Comparison of ENCODE assay signal across 30 cellular contexts in genomic region chr3:105880681-105881290, GRCh38.
"Had no signal": no experiment of that assay in that cellular context is flagged by ENCODE, and none has a peak within 500 bp of the region (broad histone marks: within the 10 kb centered on the region; RNA-seq: fewer than 3 reads in every experiment).

No MANE protein-coding gene starts in this region.

- DNase-seq: activated CD4-positive, alpha-beta memory T cell treated with anti-CD3 and anti-CD28 coated beads, Interleukin-2, amount 10 ng/mL, durations not matched to agents 7 days and 5 days; activated CD4-positive, alpha-beta T cell treated with anti-CD3 and anti-CD28 coated beads for 36 hours; activated CD4-positive, alpha-beta T cell treated with anti-CD3 and anti-CD28 coated beads, Interleukin-2, amount 10 ng/mL, durations not matched to agents 24 days and 14 days; activated CD4-positive, CD25-positive, alpha-beta regulatory T cell; activated CD4-positive, CD25-positive, alpha-beta regulatory T cell treated with anti-CD3 and anti-CD28 coated beads, Interleukin-2, amount 50 U/mL, for 72 hours; activated CD8-positive, alpha-beta memory T cell treated with anti-CD3 and anti-CD28 coated beads, Interleukin-2, amount 50 U/mL, for 48 hours; activated gamma-delta T cell; activated naive CD4-positive, alpha-beta T cell; activated naive CD4-positive, alpha-beta T cell treated with anti-CD3 and anti-CD28 coated beads, Interleukin-2, amount 10 ng/mL, durations not matched to agents 7 days and 5 days; activated naive CD8-positive, alpha-beta T cell treated with anti-CD3 and anti-CD28 coated beads, Interleukin-2, amount 10 ng/mL, durations not matched to agents 7 days and 5 days; activated T-cell treated with anti-CD3 and anti-CD28 coated beads for 4 hours; activated T-cell treated with anti-CD3 and anti-CD28 coated beads, Interleukin-2, amount 50 U/mL, for 24 hours; activated T-cell treated with anti-CD3 and anti-CD28 coated beads, Interleukin-2, amount 50 U/mL, for 72 hours; amniotic stem cell; anterior cingulate cortex; brain microvascular endothelial cell; cortex of kidney; effector CD8-positive, alpha-beta T cell; esophagus squamous epithelium; foreskin fibroblast; head of caudate nucleus; T-helper 1 cell; T-helper 17 cell had no signal

- H3K36me3 ChIP-seq: brain microvascular endothelial cell, esophagus squamous epithelium had no signal

- H3K27ac ChIP-seq: brain microvascular endothelial cell, epithelial cell of prostate, esophagus squamous epithelium had no signal

- H3K9me3 ChIP-seq: esophagus squamous epithelium had no signal

- H3K4me3 ChIP-seq: esophagus squamous epithelium had no signal

- H3K27me3 ChIP-seq: brain microvascular endothelial cell, esophagus squamous epithelium had no signal

- FAIRE-seq: astrocyte, bronchial epithelial cell, colon, endometrium, endothelial cell of umbilical vein, frontal cortex had no signal
